ENCODE assay signal across 24 cellular contexts in the genomic region with DNA sequence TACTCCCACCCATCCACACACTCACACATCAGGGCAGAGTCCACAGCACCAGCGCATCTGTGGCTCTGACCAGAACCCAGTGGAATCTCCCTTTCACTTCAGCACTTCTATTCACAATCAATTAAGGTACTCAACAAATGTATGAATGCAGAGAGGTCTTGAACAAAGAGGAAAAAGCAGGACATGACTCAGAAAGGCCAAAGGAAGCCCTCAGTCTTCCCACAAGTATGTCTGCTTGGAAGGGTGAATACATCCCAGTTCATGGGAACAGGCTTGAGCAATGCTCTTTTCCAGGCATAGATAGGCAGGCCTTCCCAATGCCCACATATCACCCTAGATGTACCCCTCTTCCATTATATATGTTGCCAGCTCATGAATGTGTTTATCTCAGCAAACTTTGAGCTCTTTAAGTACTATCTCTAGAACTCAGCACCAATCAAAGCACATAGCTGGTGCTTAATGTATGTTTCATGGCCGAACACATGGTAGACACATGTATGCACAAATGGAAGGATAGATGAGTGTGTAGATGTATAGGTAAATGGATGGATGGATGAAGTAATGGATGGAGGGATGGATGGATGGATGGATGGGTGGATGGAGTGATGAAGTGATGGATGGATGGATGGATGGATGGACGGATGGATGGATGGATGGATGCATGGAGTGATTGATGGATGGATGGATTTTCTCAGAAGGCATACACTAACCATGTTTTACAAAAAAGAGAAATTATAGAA.
DNase-seq lines count a peak whose midpoint lies in the region; FAIRE-seq and TF ChIP-seq lines count a peak whose summit lies in the region.
"Had no signal": no experiment of that assay in that cellular context is flagged by ENCODE, and none has a peak within 500 bp of the region (broad histone marks: within the 10 kb centered on the region; RNA-seq: fewer than 3 reads in every experiment).

No MANE protein-coding gene starts in this region.

- POLR2A ChIA-PET in HEK293 (lab: Yijun Ruan, JAX): no interaction called here

- H3K27me3 ChIP-seq in bronchial epithelial cell (ENCODE audit: control insufficient read depth, insufficient read depth, low read length): no peaks in the 10 kb centered on the region
- no peaks in the 10 kb centered on the region for H3K27me3 ChIP-seq in mesenchymal stem cell (ENCODE audit: control insufficient read depth in 1 of 2, insufficient read depth in 1 of 2, low read length in 2 of 2)

- H2AK5ac ChIP-seq in mesenchymal stem cell (ENCODE audit: low read length, severe bottlenecking): no peak overlapping the region

- no peak overlapping the region for H3K23ac ChIP-seq in mesenchymal stem cell (ENCODE audit: low read length in 2 of 2)

- no peak overlapping the region for H2BK120ac ChIP-seq in mesenchymal stem cell (ENCODE audit: low read depth, low read length)

- peaks cover 3% of the 10 kb centered on the region for H3K4me1 ChIP-seq in HEK293 (ENCODE audit: control insufficient read depth, insufficient read depth, low read length)
- H3K4me1 ChIP-seq in mesenchymal stem cell (ENCODE audit: control insufficient read depth, insufficient read depth, low read depth, low read length): no peaks in the 10 kb centered on the region
- H3K4me1 ChIP-seq: A549 had no signal

- no peak overlapping the region for H3K4me2 ChIP-seq in mesenchymal stem cell (ENCODE audit: low read length, poor library complexity, severe bottlenecking)
- H3K4me2 ChIP-seq: A549, GM23338 had no signal

- H3K4ac ChIP-seq in mesenchymal stem cell (ENCODE audit: low read depth in 1 of 2, low read length in 2 of 2): no peak overlapping the region

- no peak overlapping the region for H2AFZ ChIP-seq in mesenchymal stem cell (ENCODE audit: low read depth, low read length)
- H2AFZ ChIP-seq: GM23338 had no signal

- DNase-seq in AG20443 (ENCODE audit: low spot score) (peak; percentile 1), bronchial epithelial cell (ENCODE audit: low read depth) (peak; percentile 59), mesenchymal stem cell (peak; percentile 8), NCI-H2227 treated with DMSO at 0.1 percent for 48 hours (lab: John Stamatoyannopoulos, UW) (no peak), GF-D8 (lab: John Stamatoyannopoulos, UW) (no peak), NK-92 (lab: John Stamatoyannopoulos, UW; ENCODE audit: unreplicated experiment) (no peak)
- DNase-seq in activated CD8-positive, alpha-beta memory T cell treated with anti-CD3 and anti-CD28 coated beads, Interleukin-2, amount 50 U/mL, for 4 hours: no peak
- DNase-seq: 8988T; ACHN; C1 segment of cervical spinal cord; Caco-2; CD4-positive, CD25-positive, alpha-beta regulatory T cell; CD8-positive, alpha-beta T cell; DMS153; DND-41; EL; GDM1; H9; HFFc6 had no signal

- no peaks in the 10 kb centered on the region for H3K9me3 ChIP-seq in HEK293 (ENCODE audit: control insufficient read depth, insufficient read depth, low read depth, low read length)
- H3K9me3 ChIP-seq in mesenchymal stem cell (ENCODE audit: control insufficient read depth, low read length): peaks cover 6% of the 10 kb centered on the region
- H3K9me3 ChIP-seq: A549, Caco-2 had no signal

- no peak overlapping the region for H4K91ac ChIP-seq in mesenchymal stem cell (ENCODE audit: low read length)

- H3K9ac ChIP-seq in mesenchymal stem cell (ENCODE audit: low read length): no peak overlapping the region

- no peak overlapping the region for H4K8ac ChIP-seq in mesenchymal stem cell (ENCODE audit: low read length)

- H3K14ac ChIP-seq in mesenchymal stem cell (ENCODE audit: low read length in 2 of 2): no peak overlapping the region

- H3K4me3 ChIP-seq in HEK293 (ENCODE audit: low read depth, low read length): no peak overlapping the region
- H3K4me3 ChIP-seq in bronchial epithelial cell (ENCODE audit: low read depth, low read length): no peak overlapping the region
- H3K4me3 ChIP-seq in mesenchymal stem cell (ENCODE audit: insufficient read depth in 1 of 2, low read depth in 1 of 2, low read length in 2 of 2): no peak overlapping the region
- H3K4me3 ChIP-seq: A549, GM23338 had no signal

- no peak for TF ChIP-seq CTCF in HEK293 (tag by site-specific recombination; IDR thresholded peaks at IDR 0.05)
- TF ChIP-seq CTCF in bronchial epithelial cell (IDR thresholded peaks at IDR 0.05; ENCODE audit: insufficient read depth, low read length, severe bottlenecking): no peak

- WGBS in mesenchymal stem cell: 95% methylated on average over 3 of the region's 3 CpGs

- CTCF ChIA-PET in HEK293 (lab: Yijun Ruan, JAX): no interaction called here

- no peak overlapping the region for H2BK12ac ChIP-seq in mesenchymal stem cell (ENCODE audit: low read length in 2 of 2)

- FAIRE-seq in bronchial epithelial cell (lab: Jason Lieb, UNC): no peak
- FAIRE-seq: A549, GM12891, GM18507 had no signal

- no peak overlapping the region for H3K18ac ChIP-seq in mesenchymal stem cell (ENCODE audit: low read depth in 1 of 2, low read length in 2 of 2)

- H2BK5ac ChIP-seq in mesenchymal stem cell (ENCODE audit: low read depth, low read length, poor library complexity, severe bottlenecking): no peak overlapping the region

- H3K27ac ChIP-seq in HEK293 (ENCODE audit: extremely low read depth, low read depth, low read length) (no peak overlapping the region), mesenchymal stem cell (ENCODE audit: low read length, poor library complexity, severe bottlenecking) (no peak overlapping the region)
- H3K27ac ChIP-seq: A549 had no signal

- no peaks in the 10 kb centered on the region for H3K36me3 ChIP-seq in HEK293 (ENCODE audit: control insufficient read depth in 2 of 2, insufficient read depth in 1 of 2, low read length in 2 of 2)
- no peaks in the 10 kb centered on the region for H3K36me3 ChIP-seq in bronchial epithelial cell (ENCODE audit: control insufficient read depth, insufficient read depth, low read length)
- H3K36me3 ChIP-seq in mesenchymal stem cell (ENCODE audit: control insufficient read depth in 1 of 2, insufficient read depth in 2 of 2, low read depth in 1 of 2, low read length in 2 of 2): no peaks in the 10 kb centered on the region

- no peaks in the 10 kb centered on the region for H3K79me1 ChIP-seq in mesenchymal stem cell (replicated peaks; ENCODE audit: low read length, poor library complexity, severe bottlenecking)

- H2BK15ac ChIP-seq in mesenchymal stem cell (ENCODE audit: low read depth, poor library complexity, severe bottlenecking): no peak overlapping the region

TF ChIP-seq in HEK293, 187 proteins besides CTCF, POLR2A, EP300 and RAD21:
- TF ChIP-seq ZNF677 (tag by site-specific recombination; IDR thresholded peaks at IDR 0.05) (no peak), ZNF366 (tag by site-specific recombination; conservative IDR thresholded peaks at IDR 0.05) (peak; percentile 93), ZBTB17 (tag by site-specific recombination; IDR thresholded peaks at IDR 0.05) (0 out of 2 replicates have a peak, but pooled peaks have one; percentile 33)

Comparison
In these comparisons a context has a peak if more than half of its experiments do, and no peak if none do; other contexts are left out.
1. DNase-seq: peak in AG20443 (single experiment), bronchial epithelial cell (single experiment) and mesenchymal stem cell (single experiment); none in activated CD8-positive, alpha-beta memory T cell treated with anti-CD3 and anti-CD28 coated beads, Interleukin-2, amount 50 U/mL, for 4 hours (single experiment), NCI-H2227 treated with DMSO at 0.1 percent for 48 hours (single experiment), GF-D8 (single experiment) and NK-92 (single experiment).